ENCODE assay signal across 17 cellular contexts in the genomic region with DNA sequence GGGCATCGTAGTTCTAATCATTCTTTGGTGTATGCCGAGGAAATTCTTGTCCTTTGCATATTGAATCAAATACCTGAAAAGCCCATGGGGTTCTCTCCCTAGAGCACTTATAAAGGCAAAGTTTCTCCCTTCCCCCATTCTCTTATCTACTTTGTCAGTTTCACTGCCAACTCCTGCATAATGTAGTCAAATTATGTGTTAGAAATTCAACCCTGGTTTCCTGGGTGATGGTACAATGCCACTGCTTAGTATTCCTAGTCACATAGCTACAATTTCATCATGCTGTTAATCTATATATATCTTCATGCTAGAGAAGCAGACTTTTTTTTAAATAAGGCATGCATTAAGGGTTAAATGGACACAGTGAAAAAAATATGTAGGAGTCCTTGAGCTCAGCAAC.
"Had no signal": no experiment of that assay in that cellular context is flagged by ENCODE, and none has a peak within 500 bp of the region (broad histone marks: within the 10 kb centered on the region; RNA-seq: fewer than 3 reads in every experiment).

No MANE protein-coding gene starts in this region.

- DNase-seq: activated naive CD4-positive, alpha-beta T cell treated with Interleukin-2 at 50 U/mL for 16 hours; activated naive CD8-positive, alpha-beta T cell treated with anti-CD3 and anti-CD28 coated beads for 36 hours; activated T-cell treated with anti-CD3 and anti-CD28 coated beads, Interleukin-2, amount 50 U/mL, for 24 hours; cerebellar nuclear complex; heart left ventricle; islet precursor cell; left cardiac atrium; mucosa of descending colon; nephron progenitor cell; stimulated activated CD4-positive, alpha-beta T cell treated with anti-CD3 and anti-CD28 coated beads, Interleukin-4, amount 100 ng/mL, for 24 hours; stimulated activated naive CD4-positive, alpha-beta T cell treated with Interleukin-2 at 50 U/mL for 16 hours; T1000 had no signal

- H3K9me3 ChIP-seq: heart left ventricle, mucosa of descending colon, thoracic aorta, vagina had no signal

- ATAC-seq: heart left ventricle, left cardiac atrium, mucosa of descending colon, WTC11 had no signal

- H3K36me3 ChIP-seq: heart left ventricle, thoracic aorta, vagina had no signal

- H3K4me3 ChIP-seq: coronary artery, heart left ventricle, mucosa of descending colon, thoracic aorta, vagina had no signal

- H3K27ac ChIP-seq: coronary artery, epithelial cell of prostate, heart left ventricle, thoracic aorta, vagina had no signal
